In genomic region chr6:113630738-113631535, GRCh38 we compare ENCODE assay signal across 8 cellular contexts.
DNase-seq lines count a peak whose midpoint lies in the region; ATAC-seq and TF ChIP-seq lines count a peak whose summit lies in the region.

No MANE protein-coding gene starts in this region.

- peaks cover 10 to 29% (median 20%) of the 10 kb centered on the region in 4 donors for H3K4me1 Mint-ChIP-seq in CD4-positive, CD25-positive, alpha-beta regulatory T cell
- peaks cover 12% of the 10 kb centered on the region for H3K4me1 Mint-ChIP-seq in activated CD4-positive, alpha-beta T cell treated with anti-CD3 and anti-CD28 coated beads, Interleukin-2, amount 10 ng/mL, durations not matched to agents 7 days and 5 days

- peak; percentile 41 to 54 for ATAC-seq in CD4-positive, CD25-positive, alpha-beta regulatory T cell (ENCODE audit: low read depth in 2 of 2)
- ATAC-seq in GM19328 (IDR thresholded peaks at IDR 0.05; ENCODE audit: unreplicated experiment) (peak; percentile 53), HG03342 (IDR thresholded peaks at IDR 0.05; ENCODE audit: unreplicated experiment) (peak; percentile 53)

- POLR2A ChIA-PET in activated CD4-positive, alpha-beta T cell treated with anti-CD3 and anti-CD28 coated beads, Interleukin-2, amount 10 ng/mL, durations not matched to agents 7 days and 5 days (lab: Charles Lee): no interaction called here

- peaks cover 0 to 3% (median 0%) of the 10 kb centered on the region in 7 donors for H3K9me3 Mint-ChIP-seq in CD4-positive, CD25-positive, alpha-beta regulatory T cell
- H3K9me3 Mint-ChIP-seq in activated CD4-positive, alpha-beta T cell treated with anti-CD3 and anti-CD28 coated beads, Interleukin-2, amount 10 ng/mL, durations not matched to agents 7 days and 5 days: no peaks in the 10 kb centered on the region

- CTCF ChIA-PET in activated CD4-positive, alpha-beta T cell treated with anti-CD3 and anti-CD28 coated beads, Interleukin-2, amount 10 ng/mL, durations not matched to agents 7 days and 5 days (lab: Charles Lee): interaction anchor here (0.5 to 0.6 kb wide), 2 partner anchors 13 to 501 kb away, joined by 3 read pairs; no protein-coding TSS in a partner anchor

- H3K27ac Mint-ChIP-seq in CD4-positive, CD25-positive, alpha-beta regulatory T cell: peak overlapping the region; percentile 1 to 93 (median 84)
- peak overlapping the region; percentile 36 for H3K27ac Mint-ChIP-seq in activated CD4-positive, alpha-beta T cell treated with anti-CD3 and anti-CD28 coated beads, Interleukin-2, amount 10 ng/mL, durations not matched to agents 7 days and 5 days

- DNase-seq in CD4-positive, CD25-positive, alpha-beta regulatory T cell: peak in 2 of 3 donors; percentile 18 to 41
- DNase-seq in activated CD4-positive, alpha-beta T cell treated with anti-CD3 and anti-CD28 coated beads, Interleukin-2, amount 10 ng/mL, durations not matched to agents 7 days and 5 days: peak; percentile 18
- DNase-seq in cardiac muscle cell (ENCODE audit: low read depth in 1 of 2, low spot score in 1 of 2) (peak; percentile 24 to 66), G401 (ENCODE audit: low spot score) (no peak), SJCRH30 (no peak)
- peak; percentile 12 to 24 (median 22) for DNase-seq in stimulated activated CD4-positive, alpha-beta T cell treated with anti-CD3 and anti-CD28 coated beads, Interleukin-12 subunit alpha, Interleukin-12 subunit beta, amount 100 ng/mL, for 48 hours (ENCODE audit: low read depth in 2 of 3, low spot score in 1 of 3)

- in situ Hi-C loops in G401 (cut with HindIII; ENCODE audit: low sequenced_read_pairs): no loop called here

- H3K27me3 ChIP-seq in CD4-positive, CD25-positive, alpha-beta regulatory T cell (ENCODE audit: control insufficient read depth, insufficient read depth, low read length): no peaks in the 10 kb centered on the region
- H3K27me3 ChIP-seq in cardiac muscle cell (peaks cover 5% of the 10 kb centered on the region), SJCRH30 (no peaks in the 10 kb centered on the region)

- TF ChIP-seq CTCF in cardiac muscle cell (IDR thresholded peaks at IDR 0.05; ENCODE audit: low read depth, low read length): no peak

- H3K9me3 ChIP-seq in CD4-positive, CD25-positive, alpha-beta regulatory T cell (ENCODE audit: control insufficient read depth in 2 of 2, low read length in 2 of 2): no peaks in the 10 kb centered on the region
- no peaks in the 10 kb centered on the region for H3K9me3 ChIP-seq in cardiac muscle cell (ENCODE audit: low read depth)
- H3K9me3 ChIP-seq in SJCRH30 (replicated peaks): no peaks in the 10 kb centered on the region

- H3K36me3 Mint-ChIP-seq in CD4-positive, CD25-positive, alpha-beta regulatory T cell: no peaks in the 10 kb centered on the region
- no peaks in the 10 kb centered on the region for H3K36me3 Mint-ChIP-seq in activated CD4-positive, alpha-beta T cell treated with anti-CD3 and anti-CD28 coated beads, Interleukin-2, amount 10 ng/mL, durations not matched to agents 7 days and 5 days (ENCODE audit: low read depth)

- H3K4me3 Mint-ChIP-seq in CD4-positive, CD25-positive, alpha-beta regulatory T cell: peak overlapping the region; percentile 47 to 85 (median 68)
- no peak overlapping the region for H3K4me3 Mint-ChIP-seq in activated CD4-positive, alpha-beta T cell treated with anti-CD3 and anti-CD28 coated beads, Interleukin-2, amount 10 ng/mL, durations not matched to agents 7 days and 5 days

- no peaks in the 10 kb centered on the region for H3K27me3 Mint-ChIP-seq in CD4-positive, CD25-positive, alpha-beta regulatory T cell
- H3K27me3 Mint-ChIP-seq in activated CD4-positive, alpha-beta T cell treated with anti-CD3 and anti-CD28 coated beads, Interleukin-2, amount 10 ng/mL, durations not matched to agents 7 days and 5 days: no peaks in the 10 kb centered on the region

- no peaks in the 10 kb centered on the region for H3K36me3 ChIP-seq in CD4-positive, CD25-positive, alpha-beta regulatory T cell (ENCODE audit: control insufficient read depth, insufficient read depth, low read length)
- H3K36me3 ChIP-seq in cardiac muscle cell: no peaks in the 10 kb centered on the region
- no peaks in the 10 kb centered on the region for H3K36me3 ChIP-seq in SJCRH30

- H3K4me3 ChIP-seq in CD4-positive, CD25-positive, alpha-beta regulatory T cell (ENCODE audit: low read depth, low read length): peak overlapping the region; percentile 64
- H3K4me3 ChIP-seq in cardiac muscle cell (no peak overlapping the region), SJCRH30 (no peak overlapping the region)

- peak overlapping the region; percentile 16 for H3K27ac ChIP-seq in CD4-positive, CD25-positive, alpha-beta regulatory T cell (ENCODE audit: insufficient read depth, low read length, poor library complexity, severe bottlenecking)
- H3K27ac ChIP-seq in cardiac muscle cell: peak overlapping the region; percentile 43
- no peak overlapping the region for H3K27ac ChIP-seq in SJCRH30

- peaks cover 19% of the 10 kb centered on the region for H3K4me1 ChIP-seq in CD4-positive, CD25-positive, alpha-beta regulatory T cell (ENCODE audit: control insufficient read depth, insufficient read depth, low read length, poor library complexity, severe bottlenecking)
- H3K4me1 ChIP-seq in cardiac muscle cell (ENCODE audit: low read depth): peaks cover 18% of the 10 kb centered on the region
- peaks cover 5% of the 10 kb centered on the region; the same call in 1 of the 2 replicates for H3K4me1 ChIP-seq in SJCRH30

Comparison
In these comparisons a context has a peak if more than half of its experiments do, and no peak if none do; other contexts are left out.
1. DNase-seq: peak in CD4-positive, CD25-positive, alpha-beta regulatory T cell (2 of 3), activated CD4-positive, alpha-beta T cell treated with anti-CD3 and anti-CD28 coated beads, Interleukin-2, amount 10 ng/mL, durations not matched to agents 7 days and 5 days (single experiment), cardiac muscle cell (2 of 2) and stimulated activated CD4-positive, alpha-beta T cell treated with anti-CD3 and anti-CD28 coated beads, Interleukin-12 subunit alpha, Interleukin-12 subunit beta, amount 100 ng/mL, for 48 hours (3 of 3); none in G401 (single experiment) and SJCRH30 (0 of 2).
2. Peak in every context shown above with its lines, with median percentiles within 50 percentile points of each other: ATAC-seq.